ENCODE assay signal across 37 cellular contexts in the genomic region with DNA sequence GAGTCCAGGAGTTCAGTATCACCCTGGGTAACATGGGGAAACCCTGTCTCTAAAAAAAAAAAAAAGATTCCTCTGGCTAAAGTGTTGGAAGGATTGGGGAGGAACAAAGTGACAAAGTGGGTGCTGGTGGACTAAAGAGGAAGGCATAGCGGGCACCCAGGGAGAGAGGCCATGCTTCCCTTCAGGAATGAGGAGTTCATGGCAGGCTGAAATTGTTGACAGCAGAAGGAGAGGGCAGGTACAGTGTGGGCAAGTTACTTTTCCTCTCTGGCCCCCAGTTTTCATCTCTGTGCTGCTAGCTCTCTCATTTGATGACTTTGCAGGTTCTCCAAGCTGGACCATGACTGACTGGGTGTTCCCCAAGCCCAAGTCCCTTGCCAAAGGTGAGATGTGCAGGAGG. TPM values are rescaled to one million over a fixed set of nuclear protein-coding genes. Genes with fewer than 3 reads are reported as not detected.
"Had no signal": no experiment of that assay in that cellular context is flagged by ENCODE, and none has a peak within 500 bp of the region (broad histone marks: within the 10 kb centered on the region; RNA-seq: fewer than 3 reads in every experiment).

No MANE protein-coding gene starts in this region.

- ATAC-seq: activated CD8-positive, alpha-beta T cell treated with anti-CD3 and anti-CD28 coated beads for 36 hours; activated naive CD4-positive, alpha-beta T cell treated with anti-CD3 and anti-CD28 coated beads, Interleukin-2, amount 50 U/mL, for 72 hours; activated T-cell treated with anti-CD3 and anti-CD28 coated beads, Interleukin-2, amount 50 U/mL, for 4 hours; activated T-cell treated with anti-CD3 and anti-CD28 coated beads, Interleukin-2, amount 50 U/mL, for 72 hours; activated T-helper 17 cell treated with anti-CD3 and anti-CD28 coated beads, Interleukin-2, amount 50 U/mL, for 72 hours; body of pancreas had no signal

- H3K9me3 ChIP-seq: adrenal gland, body of pancreas, breast epithelium had no signal

- H3K27ac ChIP-seq: adrenal gland, body of pancreas, brain microvascular endothelial cell, breast epithelium, VCaP had no signal

- FAIRE-seq: astrocyte, TTC549 had no signal

- H3K4me1 Mint-ChIP-seq: activated B cell treated with CpG ODN at 0.5 μM for 24 hours; activated CD4-positive, alpha-beta T cell treated with anti-CD3 and anti-CD28 coated beads, Interleukin-2, amount 10 ng/mL, durations not matched to agents 24 days and 14 days; activated naive CD8-positive, alpha-beta T cell treated with anti-CD3 and anti-CD28 coated beads for 36 hours; activated T-helper 17 cell treated with anti-CD3 and anti-CD28 coated beads, Interleukin-2, amount 50 U/mL, for 72 hours had no signal

- H3K4me3 Mint-ChIP-seq: activated B cell treated with CpG ODN at 0.5 μM for 24 hours; activated CD4-positive, alpha-beta memory T cell treated with anti-CD3 and anti-CD28 coated beads for 36 hours; activated CD4-positive, alpha-beta T cell treated with anti-CD3 and anti-CD28 coated beads, Interleukin-2, amount 10 ng/mL, durations not matched to agents 24 days and 14 days; activated CD8-positive, alpha-beta T cell treated with anti-CD3 and anti-CD28 coated beads for 36 hours; activated naive CD4-positive, alpha-beta T cell treated with anti-CD3 and anti-CD28 coated beads for 36 hours; activated naive CD8-positive, alpha-beta T cell treated with anti-CD3 and anti-CD28 coated beads for 36 hours; activated T-cell treated with anti-CD3 and anti-CD28 coated beads, Interleukin-2, amount 50 U/mL, for 4 hours; activated T-cell treated with anti-CD3 and anti-CD28 coated beads, Interleukin-2, amount 50 U/mL, for 72 hours; activated T-helper 1 cell treated with anti-CD3 and anti-CD28 coated beads, Interleukin-12 subunit alpha, Interleukin-12 subunit beta, Interleukin-2, Interleukin-4 antibody, amounts not matched to agents 30 ng/mL and 10 ng/mL and 1 ng/mL, durations not matched to agents 14 hours and 24 hours and 36 hours; activated T-helper 17 cell treated with anti-CD3 and anti-CD28 coated beads, Interleukin-2, amount 50 U/mL, for 72 hours; T-helper 1 cell treated with Interleukin-12 subunit alpha and Interleukin-12 subunit beta and Interleukin-4 antibody, amounts not matched to agents 30 μg/mL and 1 μg/mL, for 36 hours; T-helper 2 cell treated with Interferon-gamma antibody and Interleukin-4, amounts not matched to agents 5 μg/mL and 100 μg/mL, for 36 hours had no signal

- H3K36me3 Mint-ChIP-seq: activated CD4-positive, alpha-beta memory T cell treated with anti-CD3 and anti-CD28 coated beads for 36 hours; activated naive CD4-positive, alpha-beta T cell treated with anti-CD3 and anti-CD28 coated beads, Interleukin-2, amount 50 U/mL, for 72 hours; activated naive CD8-positive, alpha-beta T cell treated with anti-CD3 and anti-CD28 coated beads for 36 hours had no signal

- H3K9me3 Mint-ChIP-seq: activated B cell treated with CpG ODN at 0.5 μM for 24 hours; activated CD4-positive, alpha-beta memory T cell treated with anti-CD3 and anti-CD28 coated beads for 36 hours; activated CD4-positive, alpha-beta T cell treated with anti-CD3 and anti-CD28 coated beads, Interleukin-2, amount 10 ng/mL, durations not matched to agents 24 days and 14 days; activated CD8-positive, alpha-beta T cell treated with anti-CD3 and anti-CD28 coated beads for 36 hours; activated naive CD4-positive, alpha-beta T cell treated with anti-CD3 and anti-CD28 coated beads for 36 hours; activated naive CD4-positive, alpha-beta T cell treated with anti-CD3 and anti-CD28 coated beads, Interleukin-2, amount 50 U/mL, for 72 hours; activated naive CD8-positive, alpha-beta T cell treated with anti-CD3 and anti-CD28 coated beads for 36 hours; activated T-cell treated with anti-CD3 and anti-CD28 coated beads, Interleukin-2, amount 50 U/mL, for 4 hours; activated T-helper 1 cell treated with anti-CD3 and anti-CD28 coated beads, Interleukin-12 subunit alpha, Interleukin-12 subunit beta, Interleukin-2, Interleukin-4 antibody, amounts not matched to agents 30 ng/mL and 10 ng/mL and 1 ng/mL, durations not matched to agents 14 hours and 24 hours and 36 hours; activated T-helper 17 cell treated with anti-CD3 and anti-CD28 coated beads, Interleukin-2, amount 50 U/mL, for 72 hours; T-helper 1 cell treated with Interleukin-12 subunit alpha and Interleukin-12 subunit beta and Interleukin-4 antibody, amounts not matched to agents 30 μg/mL and 1 μg/mL, for 36 hours; T-helper 2 cell treated with Interferon-gamma antibody and Interleukin-4, amounts not matched to agents 5 μg/mL and 100 μg/mL, for 36 hours had no signal

- H3K27ac Mint-ChIP-seq: activated B cell treated with CpG ODN at 0.5 μM for 24 hours; activated CD4-positive, alpha-beta memory T cell treated with anti-CD3 and anti-CD28 coated beads for 36 hours; activated CD4-positive, alpha-beta T cell treated with anti-CD3 and anti-CD28 coated beads, Interleukin-2, amount 10 ng/mL, durations not matched to agents 24 days and 14 days; activated CD8-positive, alpha-beta T cell treated with anti-CD3 and anti-CD28 coated beads for 36 hours; activated naive CD4-positive, alpha-beta T cell treated with anti-CD3 and anti-CD28 coated beads for 36 hours; activated naive CD4-positive, alpha-beta T cell treated with anti-CD3 and anti-CD28 coated beads, Interleukin-2, amount 50 U/mL, for 72 hours; activated naive CD8-positive, alpha-beta T cell treated with anti-CD3 and anti-CD28 coated beads for 36 hours; activated T-cell treated with anti-CD3 and anti-CD28 coated beads, Interleukin-2, amount 50 U/mL, for 72 hours; activated T-helper 1 cell treated with anti-CD3 and anti-CD28 coated beads, Interleukin-12 subunit alpha, Interleukin-12 subunit beta, Interleukin-2, Interleukin-4 antibody, amounts not matched to agents 30 ng/mL and 10 ng/mL and 1 ng/mL, durations not matched to agents 14 hours and 24 hours and 36 hours; activated T-helper 17 cell treated with anti-CD3 and anti-CD28 coated beads, Interleukin-2, amount 50 U/mL, for 72 hours; T-helper 1 cell treated with Interleukin-12 subunit alpha and Interleukin-12 subunit beta and Interleukin-4 antibody, amounts not matched to agents 30 μg/mL and 1 μg/mL, for 36 hours; T-helper 2 cell treated with Interferon-gamma antibody and Interleukin-4, amounts not matched to agents 5 μg/mL and 100 μg/mL, for 36 hours had no signal

- H3K4me1 ChIP-seq: breast epithelium had no signal

- DNase-seq: activated B cell treated with CpG ODN at 0.5 μM for 24 hours; activated CD4-positive, alpha-beta memory T cell treated with anti-CD3 and anti-CD28 coated beads for 36 hours; activated CD4-positive, alpha-beta T cell treated with anti-CD3 and anti-CD28 coated beads for 4 hours; activated CD4-positive, alpha-beta T cell treated with anti-CD3 and anti-CD28 coated beads, Interleukin-2, amount 10 ng/mL, durations not matched to agents 24 days and 14 days; activated CD4-positive, alpha-beta T cell treated with anti-CD3 and anti-CD28 coated beads, Interleukin-2, amount 50 U/mL, for 1 hour; activated CD4-positive, alpha-beta T cell treated with anti-CD3 and anti-CD28 coated beads, Interleukin-2, amount 50 U/mL, for 4 hours; activated CD4-positive, CD25-positive, alpha-beta regulatory T cell treated with anti-CD3 and anti-CD28 coated beads, Interleukin-2, amount 50 U/mL, for 72 hours; activated CD8-positive, alpha-beta T cell treated with anti-CD3 and anti-CD28 coated beads for 36 hours; activated effector memory CD4-positive, alpha-beta T cell treated with anti-CD3 and anti-CD28 coated beads, Interleukin-2, amount 50 U/mL, for 16 hours; activated gamma-delta T cell treated with Interleukin-2 at 50 U/mL for 16 hours; activated naive CD4-positive, alpha-beta T cell; activated naive CD4-positive, alpha-beta T cell treated with anti-CD3 and anti-CD28 coated beads for 36 hours; activated naive CD4-positive, alpha-beta T cell treated with anti-CD3 and anti-CD28 coated beads, Interleukin-2, amount 50 U/mL, for 16 hours; activated naive CD8-positive, alpha-beta T cell treated with anti-CD3 and anti-CD28 coated beads for 36 hours; activated T-cell treated with anti-CD3 and anti-CD28 coated beads for 4 hours; activated T-cell treated with anti-CD3 and anti-CD28 coated beads, Interleukin-2, amount 50 U/mL, for 1 hour; activated T-cell treated with anti-CD3 and anti-CD28 coated beads, Interleukin-2, amount 50 U/mL, for 4 hours; activated T-cell treated with anti-CD3 and anti-CD28 coated beads, Interleukin-2, amount 50 U/mL, for 72 hours; adrenal gland; amniotic stem cell; aorta; body of pancreas; brain microvascular endothelial cell; central memory CD4-positive, alpha-beta T cell; T-helper 1 cell; T-helper 2 cell; T-helper 9 cell had no signal

- H3K36me3 ChIP-seq: adrenal gland, brain microvascular endothelial cell, breast epithelium had no signal

- H3K4me3 ChIP-seq: adrenal gland, body of pancreas, breast epithelium had no signal

RNA-seq across cellular contexts. Expression of gene SYT13, which starts 4.4 kb away (rescaled TPM):
- total RNA-seq: activated B cell treated with CpG ODN at 0.5 μM for 24 hours; activated CD4-positive, alpha-beta memory T cell treated with anti-CD3 and anti-CD28 coated beads for 36 hours; activated CD4-positive, alpha-beta T cell treated with anti-CD3 and anti-CD28 coated beads, Interleukin-2, amount 10 ng/mL, durations not matched to agents 24 days and 14 days; activated CD8-positive, alpha-beta memory T cell treated with anti-CD3 and anti-CD28 coated beads for 36 hours; activated CD8-positive, alpha-beta T cell treated with anti-CD3 and anti-CD28 coated beads for 36 hours; activated naive CD4-positive, alpha-beta T cell treated with anti-CD3 and anti-CD28 coated beads for 36 hours; activated naive CD4-positive, alpha-beta T cell treated with anti-CD3 and anti-CD28 coated beads, Interleukin-2, amount 50 U/mL, for 72 hours; activated naive CD8-positive, alpha-beta T cell treated with anti-CD3 and anti-CD28 coated beads for 36 hours; activated T-cell treated with anti-CD3 and anti-CD28 coated beads, Interleukin-2, amount 50 U/mL, for 72 hours; activated T-helper 1 cell treated with anti-CD3 and anti-CD28 coated beads, Interleukin-12 subunit alpha, Interleukin-12 subunit beta, Interleukin-2, Interleukin-4 antibody, amounts not matched to agents 30 ng/mL and 10 ng/mL and 1 ng/mL, durations not matched to agents 14 hours and 24 hours and 36 hours; activated T-helper 17 cell treated with anti-CD3 and anti-CD28 coated beads, Interleukin-2, amount 50 U/mL, for 72 hours had no signal
